Comparison of ENCODE assay signal across 7 cellular contexts in genomic region chr20:1313236-1313964, GRCh38.
DNase-seq lines count a peak whose midpoint lies in the region; TF ChIP-seq lines count a peak whose summit lies in the region.

No MANE protein-coding gene starts in this region.

- TF ChIP-seq CTCF in GM12872 (IDR thresholded peaks at IDR 0.05; ENCODE audit: insufficient read depth, low read depth, low read length): peak; percentile 91

- DNase-seq in NCI-H2029 treated with DMSO at 0.1 percent for 48 hours (lab: John Stamatoyannopoulos, UW) (peak; percentile 54), caudate nucleus (lab: John Stamatoyannopoulos, UW) (peak in 56 of 61 donors; percentile 22 to 78 (median 60)), islet precursor cell (peak; percentile 78), GDM1 (lab: John Stamatoyannopoulos, UW) (no peak)
- DNase-seq in activated CD4-positive, CD25-positive, alpha-beta regulatory T cell (lab: John Stamatoyannopoulos, UW): peak; percentile 38 to 54 (median 44)
- peak; percentile 27 to 54 for DNase-seq in stimulated activated CD4-positive, alpha-beta T cell treated with anti-CD3 and anti-CD28 coated beads, Interleukin-15, amount 100 ng/mL, for 1 hour (ENCODE audit: low read depth in 1 of 2, low spot score in 1 of 2)

- peak overlapping the region; percentile 36 for H3K27ac ChIP-seq in caudate nucleus (ENCODE audit: low read depth, low read length)
